Comparison of ENCODE assay signal across 1 cellular context in the genomic region with DNA sequence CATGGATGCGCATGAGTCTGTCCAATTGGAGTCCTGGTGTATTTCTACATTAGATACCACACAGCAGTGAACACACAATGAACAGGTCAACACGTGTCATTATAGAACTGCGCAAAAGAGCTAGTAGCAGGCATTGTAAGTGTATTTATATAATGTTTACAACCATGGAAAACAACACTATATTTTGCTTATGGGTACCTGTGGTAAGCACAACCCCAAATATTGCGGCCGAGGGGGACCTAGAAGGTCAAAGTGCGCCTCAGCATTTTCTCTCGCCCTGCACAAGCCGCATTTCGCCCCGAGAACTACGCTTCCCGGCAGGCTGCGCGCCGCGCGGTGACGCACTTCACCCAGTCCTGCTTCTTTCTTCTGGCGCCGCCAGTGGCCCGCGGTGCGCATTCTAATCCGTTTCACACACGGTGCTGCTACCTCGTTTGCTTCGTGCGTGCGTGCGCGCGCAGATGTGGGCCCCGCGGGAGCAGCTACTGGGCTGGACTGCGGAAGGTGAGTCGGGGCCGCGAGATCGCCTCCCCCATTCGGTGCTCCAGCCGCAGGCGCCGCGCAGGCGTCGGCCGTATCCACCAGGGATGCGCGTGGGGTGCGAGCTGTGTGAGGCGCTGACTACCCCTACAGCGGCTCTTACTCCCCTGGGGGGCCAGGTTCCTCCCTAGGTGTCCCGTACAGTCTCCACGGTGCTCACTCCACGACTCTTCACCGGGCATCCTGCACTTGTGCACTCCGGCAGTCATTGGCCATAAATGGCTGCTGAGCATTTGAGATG.
TF ChIP-seq lines count a peak whose summit lies in the region.

A gene (plus strand): TSS at position 394 of the 781 bp plus-strand sequence. CDS start 68 bp downstream, at position 462.

TF ChIP-seq in H1, 55 proteins besides CTCF, POLR2A, EP300 and RAD21 (continued from another document):
- TF ChIP-seq CBX8 (IDR thresholded peaks at IDR 0.05; ENCODE audit: borderline replicate concordance, low read depth, low read length) (no peak), SRF (IDR thresholded peaks at IDR 0.05; ENCODE audit: low read depth, low read length) (no peak), RNF2 (IDR thresholded peaks at IDR 0.05; ENCODE audit: borderline replicate concordance, low read depth, low read length, missing control alignments, poor library complexity, severe bottlenecking) (no peak), BRCA1 (IDR thresholded peaks at IDR 0.05; ENCODE audit: low read depth, low read length) (no peak), RFX5 (IDR thresholded peaks at IDR 0.05; ENCODE audit: borderline replicate concordance, low read depth, low read length) (no peak), NANOG (IDR thresholded peaks at IDR 0.05; ENCODE audit: insufficient read depth, low read depth, low read length, poor library complexity, severe bottlenecking) (no peak), EZH2 (IDR thresholded peaks at IDR 0.05; ENCODE audit: low read depth, low read length, severe bottlenecking) (no peak), TCF12 (IDR thresholded peaks at IDR 0.05; ENCODE audit: low read depth, low read length) (no peak), BACH1 (IDR thresholded peaks at IDR 0.05; ENCODE audit: low read length) (peak; percentile 46), MAFK (IDR thresholded peaks at IDR 0.05; ENCODE audit: low read depth, low read length) (no peak), HDAC6 (IDR thresholded peaks at IDR 0.05; ENCODE audit: low read depth, low read length) (no peak), CREB1 (IDR thresholded peaks at IDR 0.05) (peak; percentile 94), GTF2F1 (IDR thresholded peaks at IDR 0.05; ENCODE audit: borderline replicate concordance, low read depth, low read length) (peak; percentile 65; the same call in 1 of the 2 replicates), NRF1 (IDR thresholded peaks at IDR 0.05; ENCODE audit: low read depth, low read length) (peak; percentile 35; the same call in 1 of the 2 replicates), PHF8 (conservative IDR thresholded peaks at IDR 0.05; ENCODE audit: low read depth, low read length) (peak; percentile 79), RXRA (IDR thresholded peaks at IDR 0.05; ENCODE audit: insufficient read depth, low read depth, low read length) (no peak), SP4 (IDR thresholded peaks at IDR 0.05; ENCODE audit: low read length) (no peak), CEBPB (IDR thresholded peaks at IDR 0.05; ENCODE audit: low read depth, low read length) (no peak), TBP (IDR thresholded peaks at IDR 0.05; ENCODE audit: low read depth, low read length) (peak; percentile 96), SIX5 (IDR thresholded peaks at IDR 0.05; ENCODE audit: low read depth, low read length) (peak; percentile 72), SAP30 (IDR thresholded peaks at IDR 0.05; ENCODE audit: insufficient read depth, insufficient replicate concordance, low read length) (no peak), TAF1 (IDR thresholded peaks at IDR 0.05; ENCODE audit: low read depth, low read length) (peak; percentile 98), POLR2AphosphoS5 (IDR thresholded peaks at IDR 0.05; ENCODE audit: low read depth, low read length) (peak; percentile 98), BCL11A (IDR thresholded peaks at IDR 0.05; ENCODE audit: low read depth in 2 of 2, low read length in 2 of 2) (no peak), KDM5A (IDR thresholded peaks at IDR 0.05; ENCODE audit: low read length) (no peak), SUZ12 (IDR thresholded peaks at IDR 0.05; ENCODE audit: low read length) (no peak), ZNF274 (IDR thresholded peaks at IDR 0.05; ENCODE audit: borderline replicate concordance, extremely low read depth, low read length) (no peak), SP1 (IDR thresholded peaks at IDR 0.05; ENCODE audit: low read depth, low read length) (no peak), CTBP2 (IDR thresholded peaks at IDR 0.05; ENCODE audit: borderline replicate concordance, insufficient read depth, insufficient read length, low read length) (no peak), JUN (IDR thresholded peaks at IDR 0.05; ENCODE audit: low read depth, low read length) (no peak), JUND (IDR thresholded peaks at IDR 0.05; ENCODE audit: low read length) (peak; percentile 63; the same call in 1 of the 2 replicates), POU5F1 (IDR thresholded peaks at IDR 0.05; ENCODE audit: low read depth, low read length) (no peak), TAF7 (optimal IDR thresholded peaks at IDR 0.05; ENCODE audit: borderline replicate concordance, low read depth, low read length) (peak; percentile 90), SP2 (IDR thresholded peaks at IDR 0.05; ENCODE audit: low read length) (no peak), EGR1 (IDR thresholded peaks at IDR 0.05; ENCODE audit: borderline replicate concordance, low read depth, low read length) (no peak), YY1 (IDR thresholded peaks at IDR 0.05; ENCODE audit: low read depth, low read length) (0 out of 2 replicates have a peak, but pooled peaks have one; percentile 7), KDM4A (IDR thresholded peaks at IDR 0.05; ENCODE audit: low read depth, low read length, severe bottlenecking) (peak; percentile 42), ASH2L (IDR thresholded peaks at IDR 0.05; ENCODE audit: low read length) (no peak), CHD1 (IDR thresholded peaks at IDR 0.05; ENCODE audit: low read depth, low read length) (no peak), FOSL1 (IDR thresholded peaks at IDR 0.05; ENCODE audit: insufficient read depth, low read depth, low read length) (no peak), TEAD4 (IDR thresholded peaks at IDR 0.05; ENCODE audit: low read depth, low read length) (peak; percentile 81)
- TF ChIP-seq, protein P1, sequence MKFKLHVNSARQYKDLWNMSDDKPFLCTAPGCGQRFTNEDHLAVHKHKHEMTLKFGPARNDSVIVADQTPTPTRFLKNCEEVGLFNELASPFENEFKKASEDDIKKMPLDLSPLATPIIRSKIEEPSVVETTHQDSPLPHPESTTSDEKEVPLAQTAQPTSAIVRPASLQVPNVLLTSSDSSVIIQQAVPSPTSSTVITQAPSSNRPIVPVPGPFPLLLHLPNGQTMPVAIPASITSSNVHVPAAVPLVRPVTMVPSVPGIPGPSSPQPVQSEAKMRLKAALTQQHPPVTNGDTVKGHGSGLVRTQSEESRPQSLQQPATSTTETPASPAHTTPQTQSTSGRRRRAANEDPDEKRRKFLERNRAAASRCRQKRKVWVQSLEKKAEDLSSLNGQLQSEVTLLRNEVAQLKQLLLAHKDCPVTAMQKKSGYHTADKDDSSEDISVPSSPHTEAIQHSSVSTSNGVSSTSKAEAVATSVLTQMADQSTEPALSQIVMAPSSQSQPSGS (IDR thresholded peaks at IDR 0.05; ENCODE audit: low read length), result 0 out of 2 replicates have a peak, but pooled peaks have one; percentile 55
- TF ChIP-seq, protein P2, sequence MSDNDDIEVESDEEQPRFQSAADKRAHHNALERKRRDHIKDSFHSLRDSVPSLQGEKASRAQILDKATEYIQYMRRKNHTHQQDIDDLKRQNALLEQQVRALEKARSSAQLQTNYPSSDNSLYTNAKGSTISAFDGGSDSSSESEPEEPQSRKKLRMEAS (IDR thresholded peaks at IDR 0.05), result peak; percentile 84
- TF ChIP-seq, protein P3, sequence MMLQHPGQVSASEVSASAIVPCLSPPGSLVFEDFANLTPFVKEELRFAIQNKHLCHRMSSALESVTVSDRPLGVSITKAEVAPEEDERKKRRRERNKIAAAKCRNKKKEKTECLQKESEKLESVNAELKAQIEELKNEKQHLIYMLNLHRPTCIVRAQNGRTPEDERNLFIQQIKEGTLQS (IDR thresholded peaks at IDR 0.05; ENCODE audit: insufficient read depth, low read depth, low read length), result no peak; the same call in 1 of the 2 replicates
- TF ChIP-seq, protein P4, sequence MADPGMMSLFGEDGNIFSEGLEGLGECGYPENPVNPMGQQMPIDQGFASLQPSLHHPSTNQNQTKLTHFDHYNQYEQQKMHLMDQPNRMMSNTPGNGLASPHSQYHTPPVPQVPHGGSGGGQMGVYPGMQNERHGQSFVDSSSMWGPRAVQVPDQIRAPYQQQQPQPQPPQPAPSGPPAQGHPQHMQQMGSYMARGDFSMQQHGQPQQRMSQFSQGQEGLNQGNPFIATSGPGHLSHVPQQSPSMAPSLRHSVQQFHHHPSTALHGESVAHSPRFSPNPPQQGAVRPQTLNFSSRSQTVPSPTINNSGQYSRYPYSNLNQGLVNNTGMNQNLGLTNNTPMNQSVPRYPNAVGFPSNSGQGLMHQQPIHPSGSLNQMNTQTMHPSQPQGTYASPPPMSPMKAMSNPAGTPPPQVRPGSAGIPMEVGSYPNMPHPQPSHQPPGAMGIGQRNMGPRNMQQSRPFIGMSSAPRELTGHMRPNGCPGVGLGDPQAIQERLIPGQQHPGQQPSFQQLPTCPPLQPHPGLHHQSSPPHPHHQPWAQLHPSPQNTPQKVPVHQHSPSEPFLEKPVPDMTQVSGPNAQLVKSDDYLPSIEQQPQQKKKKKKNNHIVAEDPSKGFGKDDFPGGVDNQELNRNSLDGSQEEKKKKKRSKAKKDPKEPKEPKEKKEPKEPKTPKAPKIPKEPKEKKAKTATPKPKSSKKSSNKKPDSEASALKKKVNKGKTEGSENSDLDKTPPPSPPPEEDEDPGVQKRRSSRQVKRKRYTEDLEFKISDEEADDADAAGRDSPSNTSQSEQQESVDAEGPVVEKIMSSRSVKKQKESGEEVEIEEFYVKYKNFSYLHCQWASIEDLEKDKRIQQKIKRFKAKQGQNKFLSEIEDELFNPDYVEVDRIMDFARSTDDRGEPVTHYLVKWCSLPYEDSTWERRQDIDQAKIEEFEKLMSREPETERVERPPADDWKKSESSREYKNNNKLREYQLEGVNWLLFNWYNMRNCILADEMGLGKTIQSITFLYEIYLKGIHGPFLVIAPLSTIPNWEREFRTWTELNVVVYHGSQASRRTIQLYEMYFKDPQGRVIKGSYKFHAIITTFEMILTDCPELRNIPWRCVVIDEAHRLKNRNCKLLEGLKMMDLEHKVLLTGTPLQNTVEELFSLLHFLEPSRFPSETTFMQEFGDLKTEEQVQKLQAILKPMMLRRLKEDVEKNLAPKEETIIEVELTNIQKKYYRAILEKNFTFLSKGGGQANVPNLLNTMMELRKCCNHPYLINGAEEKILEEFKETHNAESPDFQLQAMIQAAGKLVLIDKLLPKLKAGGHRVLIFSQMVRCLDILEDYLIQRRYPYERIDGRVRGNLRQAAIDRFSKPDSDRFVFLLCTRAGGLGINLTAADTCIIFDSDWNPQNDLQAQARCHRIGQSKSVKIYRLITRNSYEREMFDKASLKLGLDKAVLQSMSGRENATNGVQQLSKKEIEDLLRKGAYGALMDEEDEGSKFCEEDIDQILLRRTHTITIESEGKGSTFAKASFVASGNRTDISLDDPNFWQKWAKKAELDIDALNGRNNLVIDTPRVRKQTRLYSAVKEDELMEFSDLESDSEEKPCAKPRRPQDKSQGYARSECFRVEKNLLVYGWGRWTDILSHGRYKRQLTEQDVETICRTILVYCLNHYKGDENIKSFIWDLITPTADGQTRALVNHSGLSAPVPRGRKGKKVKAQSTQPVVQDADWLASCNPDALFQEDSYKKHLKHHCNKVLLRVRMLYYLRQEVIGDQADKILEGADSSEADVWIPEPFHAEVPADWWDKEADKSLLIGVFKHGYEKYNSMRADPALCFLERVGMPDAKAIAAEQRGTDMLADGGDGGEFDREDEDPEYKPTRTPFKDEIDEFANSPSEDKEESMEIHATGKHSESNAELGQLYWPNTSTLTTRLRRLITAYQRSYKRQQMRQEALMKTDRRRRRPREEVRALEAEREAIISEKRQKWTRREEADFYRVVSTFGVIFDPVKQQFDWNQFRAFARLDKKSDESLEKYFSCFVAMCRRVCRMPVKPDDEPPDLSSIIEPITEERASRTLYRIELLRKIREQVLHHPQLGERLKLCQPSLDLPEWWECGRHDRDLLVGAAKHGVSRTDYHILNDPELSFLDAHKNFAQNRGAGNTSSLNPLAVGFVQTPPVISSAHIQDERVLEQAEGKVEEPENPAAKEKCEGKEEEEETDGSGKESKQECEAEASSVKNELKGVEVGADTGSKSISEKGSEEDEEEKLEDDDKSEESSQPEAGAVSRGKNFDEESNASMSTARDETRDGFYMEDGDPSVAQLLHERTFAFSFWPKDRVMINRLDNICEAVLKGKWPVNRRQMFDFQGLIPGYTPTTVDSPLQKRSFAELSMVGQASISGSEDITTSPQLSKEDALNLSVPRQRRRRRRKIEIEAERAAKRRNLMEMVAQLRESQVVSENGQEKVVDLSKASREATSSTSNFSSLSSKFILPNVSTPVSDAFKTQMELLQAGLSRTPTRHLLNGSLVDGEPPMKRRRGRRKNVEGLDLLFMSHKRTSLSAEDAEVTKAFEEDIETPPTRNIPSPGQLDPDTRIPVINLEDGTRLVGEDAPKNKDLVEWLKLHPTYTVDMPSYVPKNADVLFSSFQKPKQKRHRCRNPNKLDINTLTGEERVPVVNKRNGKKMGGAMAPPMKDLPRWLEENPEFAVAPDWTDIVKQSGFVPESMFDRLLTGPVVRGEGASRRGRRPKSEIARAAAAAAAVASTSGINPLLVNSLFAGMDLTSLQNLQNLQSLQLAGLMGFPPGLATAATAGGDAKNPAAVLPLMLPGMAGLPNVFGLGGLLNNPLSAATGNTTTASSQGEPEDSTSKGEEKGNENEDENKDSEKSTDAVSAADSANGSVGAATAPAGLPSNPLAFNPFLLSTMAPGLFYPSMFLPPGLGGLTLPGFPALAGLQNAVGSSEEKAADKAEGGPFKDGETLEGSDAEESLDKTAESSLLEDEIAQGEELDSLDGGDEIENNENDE (IDR thresholded peaks at IDR 0.05; ENCODE audit: insufficient replicate concordance, low read length), result no peak
- TF ChIP-seq, protein P5, sequence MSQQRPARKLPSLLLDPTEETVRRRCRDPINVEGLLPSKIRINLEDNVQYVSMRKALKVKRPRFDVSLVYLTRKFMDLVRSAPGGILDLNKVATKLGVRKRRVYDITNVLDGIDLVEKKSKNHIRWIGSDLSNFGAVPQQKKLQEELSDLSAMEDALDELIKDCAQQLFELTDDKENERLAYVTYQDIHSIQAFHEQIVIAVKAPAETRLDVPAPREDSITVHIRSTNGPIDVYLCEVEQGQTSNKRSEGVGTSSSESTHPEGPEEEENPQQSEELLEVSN (IDR thresholded peaks at IDR 0.05), result peak; percentile 36; the same call in 1 of the 2 replicates
